10 cellular contexts compared by ENCODE assay signal in the genomic region with DNA sequence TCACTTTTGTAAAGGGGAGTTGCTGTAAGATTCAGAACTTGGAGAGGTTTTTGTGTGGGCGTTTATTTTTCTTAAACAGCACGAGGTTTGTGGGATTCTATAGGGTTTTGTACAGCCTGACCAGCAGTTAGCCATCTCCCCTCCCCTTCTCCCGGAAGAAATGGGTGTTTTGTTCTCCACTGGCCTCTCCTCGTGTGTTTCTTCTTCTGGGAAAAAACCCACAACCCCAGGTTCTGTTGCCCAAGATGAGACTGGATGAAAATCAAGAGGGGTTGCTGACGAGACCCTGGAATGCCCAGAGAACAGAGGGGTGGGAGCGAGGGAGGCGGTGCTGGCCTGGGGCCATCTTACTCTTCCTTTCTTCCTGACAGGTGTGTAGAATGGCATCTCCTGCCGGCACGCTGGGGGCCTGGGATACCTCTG.
A peak's percentile ranks its signal among the peaks of the same experiment; 100 is the strongest.
DNase-seq lines count a peak whose midpoint lies in the region; ATAC-seq and TF ChIP-seq lines count a peak whose summit lies in the region.
"Had no signal": no experiment of that assay in that cellular context is flagged by ENCODE, and none has a peak within 500 bp of the region (broad histone marks: within the 10 kb centered on the region; RNA-seq: fewer than 3 reads in every experiment).

No MANE protein-coding gene starts in this region.

- no peak overlapping the region for H2AFZ ChIP-seq in OCI-LY1 (ENCODE audit: low read length)

- H3K4me3 ChIP-seq in DOHH2 (ENCODE audit: low read length) (no peak overlapping the region), OCI-LY1 (ENCODE audit: low read depth, low read length, poor library complexity, severe bottlenecking) (peak overlapping the region; percentile 66), psoas muscle (no peak overlapping the region), upper lobe of left lung (no peak overlapping the region)
- H3K4me3 ChIP-seq: esophagus muscularis mucosa had no signal

- H3K79me2 ChIP-seq in DOHH2 (ENCODE audit: control insufficient read depth, low read length) (peaks cover 71% of the 10 kb centered on the region), OCI-LY1 (ENCODE audit: insufficient read depth, low read length) (peaks cover 38% of the 10 kb centered on the region)

- H3K36me3 Mint-ChIP-seq in chondrocyte (ENCODE audit: low read depth), result no peaks in the 10 kb centered on the region

- TF ChIP-seq CTCF in DOHH2 (IDR thresholded peaks at IDR 0.05; ENCODE audit: low read depth, low read length, poor library complexity, severe bottlenecking) (no peak), OCI-LY1 (IDR thresholded peaks at IDR 0.05; ENCODE audit: low read length) (no peak), chondrocyte (IDR thresholded peaks at IDR 0.05) (no peak), psoas muscle (IDR thresholded peaks at IDR 0.05) (no peak), upper lobe of left lung (IDR thresholded peaks at IDR 0.05) (no peak)

- H4K20me1 ChIP-seq in DOHH2 (ENCODE audit: control insufficient read depth, insufficient read depth, low read depth, low read length) (no peaks in the 10 kb centered on the region; the same call in 1 of the 2 replicates), OCI-LY1 (ENCODE audit: insufficient read depth, low read length) (no peaks in the 10 kb centered on the region)

- no peaks in the 10 kb centered on the region for H3K27me3 Mint-ChIP-seq in chondrocyte (ENCODE audit: low read depth)

- no peak for TF ChIP-seq POLR2A in upper lobe of left lung (IDR thresholded peaks at IDR 0.05)

- H3K27me3 ChIP-seq in DOHH2 (ENCODE audit: control insufficient read depth, low read length), result no peaks in the 10 kb centered on the region
- no peaks in the 10 kb centered on the region for H3K27me3 ChIP-seq in OCI-LY1 (ENCODE audit: insufficient read depth, low read length)
- H3K27me3 ChIP-seq in psoas muscle (ENCODE audit: insufficient read depth in 3 of 3, low read length in 2 of 3), result no peaks in the 10 kb centered on the region
- H3K27me3 ChIP-seq in upper lobe of left lung, result no peaks in the 10 kb centered on the region
- H3K27me3 ChIP-seq: esophagus muscularis mucosa had no signal

- H3K4me2 ChIP-seq in DOHH2 (ENCODE audit: low read length), result peak overlapping the region; percentile 38
- H3K4me2 ChIP-seq in OCI-LY1 (ENCODE audit: low read length), result peak overlapping the region; percentile 78

- no peak for TF ChIP-seq EP300 in upper lobe of left lung (IDR thresholded peaks at IDR 0.05)

- peaks cover 84% of the 10 kb centered on the region for H3K4me1 ChIP-seq in DOHH2 (ENCODE audit: control insufficient read depth, low read length)
- H3K4me1 ChIP-seq in OCI-LY1 (ENCODE audit: insufficient read depth, low read length, severe bottlenecking), result peaks cover 100% of the 10 kb centered on the region
- H3K4me1 ChIP-seq in psoas muscle, result peaks cover 54% of the 10 kb centered on the region
- peaks cover 8 to 19% (median 13%) of the 10 kb centered on the region in 4 donors for H3K4me1 ChIP-seq in upper lobe of left lung

- H3K4me3 Mint-ChIP-seq in chondrocyte (ENCODE audit: unreplicated experiment), result peak overlapping the region; percentile 2

- H3K36me3 ChIP-seq in DOHH2 (ENCODE audit: control insufficient read depth, low read length) (0 out of 2 replicates have a peak, but pooled peaks cover 3% of the 10 kb centered on the region), OCI-LY1 (ENCODE audit: insufficient read depth, low read length) (peaks cover 20% of the 10 kb centered on the region; the same call in 1 of the 2 replicates), psoas muscle (ENCODE audit: insufficient read depth in 1 of 2, low read depth in 1 of 2) (no peaks in the 10 kb centered on the region), upper lobe of left lung (no peaks in the 10 kb centered on the region)
- H3K36me3 ChIP-seq: esophagus muscularis mucosa had no signal

- DNase-seq in chondrocyte (ENCODE audit: low spot score) (no peak), psoas muscle (no peak), upper lobe of left lung (no peak), HT-29 (ENCODE audit: low spot score) (no peak), DMS53 treated with DMSO at 0.1 percent for 48 hours (lab: John Stamatoyannopoulos, UW; ENCODE audit: unreplicated experiment) (no peak)
- DNase-seq: NCI-H526 had no signal

- H3K9me3 ChIP-seq in DOHH2 (ENCODE audit: control insufficient read depth, insufficient read depth, low read length) (no peaks in the 10 kb centered on the region), OCI-LY1 (ENCODE audit: low read length) (no peaks in the 10 kb centered on the region), psoas muscle (no peaks in the 10 kb centered on the region), upper lobe of left lung (no peaks in the 10 kb centered on the region)
- H3K9me3 ChIP-seq: esophagus muscularis mucosa had no signal

- H3K9me3 Mint-ChIP-seq in chondrocyte (ENCODE audit: low read depth), result no peaks in the 10 kb centered on the region

- no peaks in the 10 kb centered on the region for H3K9me2 ChIP-seq in DOHH2 (replicated peaks; ENCODE audit: control insufficient read depth, low read length)
- H3K9me2 ChIP-seq in OCI-LY1 (ENCODE audit: low read depth, low read length), result no peaks in the 10 kb centered on the region

- peak overlapping the region; percentile 83 for H3K27ac Mint-ChIP-seq in chondrocyte (ENCODE audit: unreplicated experiment)

- H3K27ac ChIP-seq in DOHH2 (ENCODE audit: low read depth, low read length) (no peak overlapping the region), OCI-LY1 (ENCODE audit: low read depth, low read length, poor library complexity, severe bottlenecking) (peak overlapping the region; percentile 97), psoas muscle (peak overlapping the region; percentile 92), upper lobe of left lung (no peak overlapping the region)
- H3K27ac ChIP-seq: esophagus muscularis mucosa had no signal

- ATAC-seq in psoas muscle (no peak), upper lobe of left lung (ENCODE audit: low FRiP score in 2 of 2) (no peak), HG02763 (IDR thresholded peaks at IDR 0.05; ENCODE audit: unreplicated experiment) (no peak)

- 54 to 63% (median 61%) methylated on average over 9 of the region's 9 CpGs for WGBS in psoas muscle, 3 donors
- 75 to 76% methylated on average over 9 of the region's 9 CpGs for WGBS in upper lobe of left lung, 2 donors

- intact Hi-C loops in psoas muscle (cut with DNase I), result no loop called here

- peaks cover 75% of the 10 kb centered on the region for H3K4me1 Mint-ChIP-seq in chondrocyte (ENCODE audit: low read depth)

- H3F3A ChIP-seq in DOHH2 (ENCODE audit: control insufficient read depth, insufficient read depth) (no peaks in the 10 kb centered on the region), OCI-LY1 (ENCODE audit: insufficient read depth, low read length) (no peaks in the 10 kb centered on the region)

- H3K9ac ChIP-seq in OCI-LY1 (ENCODE audit: low read length), result peak overlapping the region; percentile 87

Comparison
In these comparisons a context has a peak if more than half of its experiments do, and no peak if none do; other contexts are left out.
1. H3K27ac ChIP-seq: peak in OCI-LY1 (single experiment) and psoas muscle (single experiment); none in DOHH2 (single experiment) and upper lobe of left lung (0 of 4).